In genomic region chr1:112541299-112541698, GRCh38 we compare ENCODE assay signal across 19 cellular contexts. TPM values are rescaled to one million over a fixed set of nuclear protein-coding genes. Genes with fewer than 3 reads are reported as not detected.
DNase-seq lines count a peak whose midpoint lies in the region; ATAC-seq, FAIRE-seq and TF ChIP-seq lines count a peak whose summit lies in the region.
"Had no signal": no experiment of that assay in that cellular context is flagged by ENCODE, and none has a peak within 500 bp of the region (broad histone marks: within the 10 kb centered on the region; RNA-seq: fewer than 3 reads in every experiment).

No MANE protein-coding gene starts in this region.

- intact Hi-C loops in PC-9 (cut with micrococcal nuclease; ENCODE audit: unreplicated experiment): no loop called here

- peak overlapping the region; percentile 61 for H3K27ac Mint-ChIP-seq in mesothelial cell of epicardium
- H3K27ac Mint-ChIP-seq: CD4-positive, alpha-beta T cell; H9 had no signal

- no peak overlapping the region for H3K4me2 ChIP-seq in PC-9

- TF ChIP-seq CTCF in PC-9 (conservative IDR thresholded peaks at IDR 0.05): no peak
- no peak for TF ChIP-seq CTCF in mesothelial cell of epicardium (IDR thresholded peaks at IDR 0.05; ENCODE audit: unreplicated experiment)

- peaks cover 30% of the 10 kb centered on the region for H3F3A ChIP-seq in PC-9 (ENCODE audit: insufficient read depth, low read depth)

- H3K27me3 Mint-ChIP-seq in mesothelial cell of epicardium (ENCODE audit: low read depth): no peaks in the 10 kb centered on the region
- H3K27me3 Mint-ChIP-seq: CD4-positive, alpha-beta T cell had no signal

- 38 to 42% (median 39%) methylated on average over 1 of the region's 1 CpG for WGBS in small intestine, 3 donors

- H3K9me3 ChIP-seq in PC-9 (ENCODE audit: insufficient read depth, low read depth) (no peaks in the 10 kb centered on the region; the same call in 1 of the 2 replicates), small intestine (ENCODE audit: control insufficient read depth, low read depth) (no peaks in the 10 kb centered on the region)
- H3K9me3 ChIP-seq: Caco-2 had no signal

- DNase-seq in PC-9 (no peak), mesothelial cell of epicardium (ENCODE audit: low spot score in 2 of 2, unreplicated experiment in 2 of 2) (no peak), small intestine (peak; percentile 66), H54 (ENCODE audit: insufficient read length, low spot score) (no peak), iPS-NIHi11 (ENCODE audit: low spot score) (no peak)
- DNase-seq: 8988T; Caco-2; CD4-positive, alpha-beta T cell; GF-D8; GOT3; H9; IMR-90 had no signal

- CTCF ChIA-PET in PC-9 (lab: Charles Lee): no interaction called here

- H3K27ac ChIP-seq in PC-9: peak overlapping the region; percentile 10; the same call in 1 of the 2 replicates
- H3K27ac ChIP-seq in small intestine (ENCODE audit: low read depth in 1 of 2, low read length in 1 of 2): no peak overlapping the region
- H3K27ac ChIP-seq: C4-2B had no signal

- H3K27me3 ChIP-seq in PC-9 (ENCODE audit: insufficient read depth, low read depth) (no peaks in the 10 kb centered on the region), small intestine (ENCODE audit: control insufficient read depth in 2 of 2, insufficient read depth in 2 of 2, low read length in 2 of 2) (no peaks in the 10 kb centered on the region)

- H3K4me1 ChIP-seq in PC-9 (replicated peaks; ENCODE audit: insufficient read depth): peaks cover 35% of the 10 kb centered on the region
- H3K4me1 ChIP-seq in small intestine (ENCODE audit: control insufficient read depth in 2 of 2, insufficient read depth in 1 of 2, low read depth in 1 of 2, low read length in 1 of 2): no peaks in the 10 kb centered on the region

- TF ChIP-seq POLR2A in H54 (IDR thresholded peaks at IDR 0.05; ENCODE audit: low read depth, low read length): no peak

- ATAC-seq in GM19395 (IDR thresholded peaks at IDR 0.05; ENCODE audit: unreplicated experiment): no peak
- no peak for ATAC-seq in GM18861 (IDR thresholded peaks at IDR 0.05; ENCODE audit: unreplicated experiment)
- ATAC-seq: K562 had no signal

- H4K20me1 ChIP-seq in PC-9 (ENCODE audit: insufficient read depth): no peaks in the 10 kb centered on the region

- H3K79me2 ChIP-seq in PC-9 (ENCODE audit: low read depth): no peaks in the 10 kb centered on the region

- peaks cover 9% of the 10 kb centered on the region; the same call in 1 of the 2 replicates for H3K36me3 ChIP-seq in PC-9 (ENCODE audit: low read depth)
- H3K36me3 ChIP-seq in small intestine (ENCODE audit: control insufficient read depth in 2 of 2, insufficient read depth in 2 of 2, low read length in 2 of 2): peaks cover 3 to 4% of the 10 kb centered on the region in 2 donors

- POLR2A ChIA-PET in PC-9 (lab: Charles Lee; ENCODE audit: unreplicated experiment): no interaction called here

- H3K4me3 ChIP-seq in PC-9 (no peak overlapping the region), small intestine (ENCODE audit: low read depth in 1 of 2, low read length in 2 of 2) (no peak overlapping the region)
- H3K4me3 ChIP-seq: K562 had no signal

- peaks cover 6% of the 10 kb centered on the region for H3K36me3 Mint-ChIP-seq in mesothelial cell of epicardium

- no peaks in the 10 kb centered on the region for H3K9me3 Mint-ChIP-seq in mesothelial cell of epicardium
- H3K9me3 Mint-ChIP-seq: CD4-positive, alpha-beta T cell; H9 had no signal

- H2AFZ ChIP-seq in PC-9: no peak overlapping the region

- BruUV-seq in PC-9 (replicated peaks; lab: Mats Ljungman, UMichigan): no TSS peak

- peaks cover 63% of the 10 kb centered on the region for H3K4me1 Mint-ChIP-seq in mesothelial cell of epicardium
- H3K4me1 Mint-ChIP-seq: H9 had no signal

- H3K9me2 ChIP-seq in PC-9 (ENCODE audit: insufficient read depth): no peaks in the 10 kb centered on the region

- no peak overlapping the region for H3K4me3 Mint-ChIP-seq in mesothelial cell of epicardium
- H3K4me3 Mint-ChIP-seq: CD4-positive, alpha-beta T cell; H9 had no signal

- FAIRE-seq in G401.6 (lab: Jason Lieb, UNC): peak; percentile 85
- no peak for FAIRE-seq in small intestine (lab: Jason Lieb, UNC)
- FAIRE-seq in H54 (lab: Jason Lieb, UNC): no peak
- FAIRE-seq: D721Med, HTR-8/SVneo, K562 had no signal

RNA-seq across cellular contexts. Expression of gene WNT2B, which starts 32.5 kb away (rescaled TPM):
- 0.98 and 1.1 TPM in 2 replicates for total RNA-seq in PC-9 (2021)
- total RNA-seq in mesothelial cell of epicardium: 146 to 165 TPM (median 151 TPM) in 3 replicates
- 1 to 10 TPM; 1.6 to 3.6 (median 3.6) TPM for polyA plus RNA-seq in small intestine

Comparison
In these comparisons a context has a peak if more than half of its experiments do, and no peak if none do; other contexts are left out.
1. RNA of gene WNT2B, which starts 32.5 kb away (total RNA-seq): 146 to 165 TPM in mesothelial cell of epicardium; 0.98 to 1.1 TPM in PC-9; every median in the first group is over 10 times any median in the second.